ENCODE assay signal across 2 cellular contexts in genomic region chr2:187554704-187555082, GRCh38.
TF ChIP-seq lines count a peak whose summit lies in the region.

No MANE protein-coding gene starts in this region.

TF ChIP-seq in HCT116, 20 proteins besides CTCF, POLR2A, EP300 and RAD21 (continued from another document):
- TF ChIP-seq FOSL1 (IDR thresholded peaks at IDR 0.05; ENCODE audit: low read depth) (no peak), ZFX (IDR thresholded peaks at IDR 0.05) (no peak), SP1 (IDR thresholded peaks at IDR 0.05; ENCODE audit: low read depth) (no peak), EZH2 (IDR thresholded peaks at IDR 0.05) (no peak), SIN3A (IDR thresholded peaks at IDR 0.05; ENCODE audit: low read depth) (no peak), TCF7L2 (IDR thresholded peaks at IDR 0.05; ENCODE audit: borderline replicate concordance, extremely low read depth, insufficient read depth, insufficient read length) (no peak), ZNF274 (IDR thresholded peaks at IDR 0.05; ENCODE audit: low read depth, low read length) (no peak), ELF1 (IDR thresholded peaks at IDR 0.05; ENCODE audit: borderline replicate concordance, low read depth) (no peak), EZH2phosphoT487 (IDR thresholded peaks at IDR 0.05; ENCODE audit: borderline replicate concordance) (no peak), YY1 (IDR thresholded peaks at IDR 0.05; ENCODE audit: extremely low read depth, insufficient replicate concordance, low read depth, low read length) (no peak), EGR1 (IDR thresholded peaks at IDR 0.05; ENCODE audit: low read depth) (no peak), MAX (IDR thresholded peaks at IDR 0.05) (no peak), CEBPB (IDR thresholded peaks at IDR 0.05; ENCODE audit: low read depth) (no peak), CBX3 (IDR thresholded peaks at IDR 0.05; ENCODE audit: low read depth) (no peak), JUND (IDR thresholded peaks at IDR 0.05) (no peak)
- TF ChIP-seq, protein P1, sequence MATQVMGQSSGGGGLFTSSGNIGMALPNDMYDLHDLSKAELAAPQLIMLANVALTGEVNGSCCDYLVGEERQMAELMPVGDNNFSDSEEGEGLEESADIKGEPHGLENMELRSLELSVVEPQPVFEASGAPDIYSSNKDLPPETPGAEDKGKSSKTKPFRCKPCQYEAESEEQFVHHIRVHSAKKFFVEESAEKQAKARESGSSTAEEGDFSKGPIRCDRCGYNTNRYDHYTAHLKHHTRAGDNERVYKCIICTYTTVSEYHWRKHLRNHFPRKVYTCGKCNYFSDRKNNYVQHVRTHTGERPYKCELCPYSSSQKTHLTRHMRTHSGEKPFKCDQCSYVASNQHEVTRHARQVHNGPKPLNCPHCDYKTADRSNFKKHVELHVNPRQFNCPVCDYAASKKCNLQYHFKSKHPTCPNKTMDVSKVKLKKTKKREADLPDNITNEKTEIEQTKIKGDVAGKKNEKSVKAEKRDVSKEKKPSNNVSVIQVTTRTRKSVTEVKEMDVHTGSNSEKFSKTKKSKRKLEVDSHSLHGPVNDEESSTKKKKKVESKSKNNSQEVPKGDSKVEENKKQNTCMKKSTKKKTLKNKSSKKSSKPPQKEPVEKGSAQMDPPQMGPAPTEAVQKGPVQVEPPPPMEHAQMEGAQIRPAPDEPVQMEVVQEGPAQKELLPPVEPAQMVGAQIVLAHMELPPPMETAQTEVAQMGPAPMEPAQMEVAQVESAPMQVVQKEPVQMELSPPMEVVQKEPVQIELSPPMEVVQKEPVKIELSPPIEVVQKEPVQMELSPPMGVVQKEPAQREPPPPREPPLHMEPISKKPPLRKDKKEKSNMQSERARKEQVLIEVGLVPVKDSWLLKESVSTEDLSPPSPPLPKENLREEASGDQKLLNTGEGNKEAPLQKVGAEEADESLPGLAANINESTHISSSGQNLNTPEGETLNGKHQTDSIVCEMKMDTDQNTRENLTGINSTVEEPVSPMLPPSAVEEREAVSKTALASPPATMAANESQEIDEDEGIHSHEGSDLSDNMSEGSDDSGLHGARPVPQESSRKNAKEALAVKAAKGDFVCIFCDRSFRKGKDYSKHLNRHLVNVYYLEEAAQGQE (IDR thresholded peaks at IDR 0.05; ENCODE audit: low read depth), result no peak

TF ChIP-seq in GM12878, 131 proteins besides CTCF, POLR2A, EP300 and RAD21 (continued from another document):
- TF ChIP-seq, protein P2, sequence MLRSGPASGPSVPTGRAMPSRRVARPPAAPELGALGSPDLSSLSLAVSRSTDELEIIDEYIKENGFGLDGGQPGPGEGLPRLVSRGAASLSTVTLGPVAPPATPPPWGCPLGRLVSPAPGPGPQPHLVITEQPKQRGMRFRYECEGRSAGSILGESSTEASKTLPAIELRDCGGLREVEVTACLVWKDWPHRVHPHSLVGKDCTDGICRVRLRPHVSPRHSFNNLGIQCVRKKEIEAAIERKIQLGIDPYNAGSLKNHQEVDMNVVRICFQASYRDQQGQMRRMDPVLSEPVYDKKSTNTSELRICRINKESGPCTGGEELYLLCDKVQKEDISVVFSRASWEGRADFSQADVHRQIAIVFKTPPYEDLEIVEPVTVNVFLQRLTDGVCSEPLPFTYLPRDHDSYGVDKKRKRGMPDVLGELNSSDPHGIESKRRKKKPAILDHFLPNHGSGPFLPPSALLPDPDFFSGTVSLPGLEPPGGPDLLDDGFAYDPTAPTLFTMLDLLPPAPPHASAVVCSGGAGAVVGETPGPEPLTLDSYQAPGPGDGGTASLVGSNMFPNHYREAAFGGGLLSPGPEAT (IDR thresholded peaks at IDR 0.05; ENCODE audit: low read depth), result no peak
